Comparison of ENCODE assay signal across 11 cellular contexts in the genomic region with DNA sequence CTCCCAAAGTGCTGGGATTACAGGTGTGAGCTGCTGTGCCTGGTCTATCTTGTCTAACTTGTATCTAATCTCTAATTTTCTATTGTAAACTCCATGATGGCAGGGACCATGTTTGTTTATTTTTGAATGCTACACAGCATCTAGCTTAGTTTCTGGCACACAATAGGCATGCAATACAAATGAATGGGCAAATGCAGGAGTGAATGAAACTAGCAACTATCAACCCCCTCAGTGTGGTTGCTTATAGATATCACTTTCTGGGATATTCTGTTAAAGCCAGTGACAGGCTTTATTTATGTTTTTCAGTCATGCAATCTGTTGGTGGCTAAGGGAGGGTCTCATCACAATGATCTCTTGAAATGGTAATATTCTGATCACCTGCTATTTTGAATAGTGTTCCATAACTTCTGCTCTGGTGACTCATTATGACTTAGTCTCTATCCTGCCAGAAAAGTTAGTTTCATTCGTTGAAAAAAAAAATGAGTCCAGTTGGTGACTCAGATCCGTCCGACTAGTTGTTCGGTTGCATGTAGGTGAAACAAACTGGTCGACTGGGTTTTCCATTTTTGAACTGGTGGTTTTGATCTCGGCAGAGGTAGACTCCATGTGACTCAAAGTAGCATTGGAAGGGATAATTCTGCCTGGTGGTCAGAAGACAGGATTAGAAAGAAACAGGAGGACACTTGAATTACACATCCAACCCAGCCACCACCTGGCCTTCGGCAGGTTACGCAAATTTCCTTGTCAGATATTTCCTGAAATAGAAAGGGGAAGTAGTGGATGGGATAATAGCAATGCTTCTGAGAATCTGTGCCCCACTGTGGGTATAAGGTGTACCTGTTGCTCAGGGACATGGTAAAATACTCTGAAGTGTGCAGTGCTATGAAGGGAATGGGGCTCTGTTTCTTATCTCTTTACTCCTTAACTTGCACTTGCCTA.
DNase-seq lines count a peak whose midpoint lies in the region; ATAC-seq and TF ChIP-seq lines count a peak whose summit lies in the region.
"Had no signal": no experiment of that assay in that cellular context is flagged by ENCODE, and none has a peak within 500 bp of the region (broad histone marks: within the 10 kb centered on the region; RNA-seq: fewer than 3 reads in every experiment).

No MANE protein-coding gene starts in this region.

- no peak for TF ChIP-seq EP300 in sigmoid colon (IDR thresholded peaks at IDR 0.05)

- intact Hi-C loops in natural killer cell (cut with micrococcal nuclease): no loop called here
- intact Hi-C loops in sigmoid colon (cut with DNase I): no loop called here

- no peaks in the 10 kb centered on the region for H3K27me3 ChIP-seq in sigmoid colon

- TF ChIP-seq CTCF in natural killer cell (IDR thresholded peaks at IDR 0.05) (no peak), sigmoid colon (IDR thresholded peaks at IDR 0.05) (no peak)

- peaks cover 14 to 15% of the 10 kb centered on the region in 2 donors for H3K27me3 Mint-ChIP-seq in natural killer cell treated with Interleukin-12 subunit alpha and Interleukin-12 subunit beta and Interleukin-15 and Interleukin-18, amount 100 ng/mL, for 72 hours
- peaks cover 16 to 18% of the 10 kb centered on the region in 2 donors for H3K27me3 Mint-ChIP-seq in natural killer cell (ENCODE audit: low read depth in 2 of 2)
- peaks cover 6% of the 10 kb centered on the region for H3K27me3 Mint-ChIP-seq in activated CD8-positive, alpha-beta memory T cell treated with anti-CD3 and anti-CD28 coated beads, Interleukin-2, amount 10 ng/mL, durations not matched to agents 7 days and 5 days
- H3K27me3 Mint-ChIP-seq in stimulated activated naive CD8-positive, alpha-beta T cell treated with anti-CD3 and anti-CD28 coated beads, Interleukin-15, amount 100 ng/mL, for 72 hours: peaks cover 8% of the 10 kb centered on the region

- no peak overlapping the region for H3K27ac Mint-ChIP-seq in natural killer cell treated with Interleukin-12 subunit alpha and Interleukin-12 subunit beta and Interleukin-15 and Interleukin-18, amount 100 ng/mL, for 72 hours
- H3K27ac Mint-ChIP-seq in natural killer cell: no peak overlapping the region
- peak overlapping the region; percentile 84 for H3K27ac Mint-ChIP-seq in activated CD8-positive, alpha-beta memory T cell treated with anti-CD3 and anti-CD28 coated beads, Interleukin-2, amount 10 ng/mL, durations not matched to agents 7 days and 5 days
- H3K27ac Mint-ChIP-seq in stimulated activated naive CD8-positive, alpha-beta T cell treated with anti-CD3 and anti-CD28 coated beads, Interleukin-15, amount 100 ng/mL, for 72 hours: peak overlapping the region in 1 of 2 donors; percentile 59
- H3K27ac Mint-ChIP-seq: activated B cell treated with CpG ODN at 0.5 μM for 24 hours had no signal

- no peaks in the 10 kb centered on the region for H3K9me3 ChIP-seq in sigmoid colon

- WGBS in sigmoid colon, 2 donors: 74 to 81% methylated on average over 8 of the region's 8 CpGs

- peak overlapping the region; percentile 10 for H3K4me3 Mint-ChIP-seq in natural killer cell treated with Interleukin-12 subunit alpha and Interleukin-12 subunit beta and Interleukin-15 and Interleukin-18, amount 100 ng/mL, for 72 hours
- H3K4me3 Mint-ChIP-seq in natural killer cell: no peak overlapping the region
- peak overlapping the region; percentile 39 for H3K4me3 Mint-ChIP-seq in activated CD8-positive, alpha-beta memory T cell treated with anti-CD3 and anti-CD28 coated beads, Interleukin-2, amount 10 ng/mL, durations not matched to agents 7 days and 5 days
- H3K4me3 Mint-ChIP-seq in stimulated activated naive CD8-positive, alpha-beta T cell treated with anti-CD3 and anti-CD28 coated beads, Interleukin-15, amount 100 ng/mL, for 72 hours: peak overlapping the region; percentile 41 to 61
- H3K4me3 Mint-ChIP-seq: activated B cell treated with CpG ODN at 0.5 μM for 24 hours had no signal

- peaks cover 17 to 31% of the 10 kb centered on the region in 2 donors for H3K4me1 Mint-ChIP-seq in natural killer cell treated with Interleukin-12 subunit alpha and Interleukin-12 subunit beta and Interleukin-15 and Interleukin-18, amount 100 ng/mL, for 72 hours (ENCODE audit: low read depth in 2 of 2)
- H3K4me1 Mint-ChIP-seq in natural killer cell: peaks cover 15 to 16% of the 10 kb centered on the region in 2 donors
- H3K4me1 Mint-ChIP-seq in activated CD8-positive, alpha-beta memory T cell treated with anti-CD3 and anti-CD28 coated beads, Interleukin-2, amount 10 ng/mL, durations not matched to agents 7 days and 5 days: peaks cover 47% of the 10 kb centered on the region
- H3K4me1 Mint-ChIP-seq in stimulated activated naive CD8-positive, alpha-beta T cell treated with anti-CD3 and anti-CD28 coated beads, Interleukin-15, amount 100 ng/mL, for 72 hours: peaks cover 46% of the 10 kb centered on the region

- H3K4me3 ChIP-seq in sigmoid colon: no peak overlapping the region

- H3K27ac ChIP-seq in sigmoid colon: no peak overlapping the region
- H3K27ac ChIP-seq: C4-2B had no signal

- no peaks in the 10 kb centered on the region for H3K4me1 ChIP-seq in sigmoid colon

- peak; percentile 61 to 76 for ATAC-seq in natural killer cell treated with Interleukin-12 subunit alpha and Interleukin-12 subunit beta and Interleukin-15 and Interleukin-18, amount 100 ng/mL, for 72 hours
- ATAC-seq in natural killer cell (no peak), HG03432 (IDR thresholded peaks at IDR 0.05; ENCODE audit: unreplicated experiment) (peak; percentile 72)
- ATAC-seq in activated CD8-positive, alpha-beta memory T cell treated with anti-CD3 and anti-CD28 coated beads, Interleukin-2, amount 10 ng/mL, durations not matched to agents 7 days and 5 days: peak; percentile 74
- ATAC-seq in stimulated activated naive CD8-positive, alpha-beta T cell treated with anti-CD3 and anti-CD28 coated beads, Interleukin-15, amount 100 ng/mL, for 72 hours: peak; percentile 89
- ATAC-seq: naive thymus-derived CD4-positive, alpha-beta T cell had no signal

- no peak for TF ChIP-seq POLR2A in sigmoid colon (IDR thresholded peaks at IDR 0.05)

- H3K9me3 Mint-ChIP-seq in natural killer cell treated with Interleukin-12 subunit alpha and Interleukin-12 subunit beta and Interleukin-15 and Interleukin-18, amount 100 ng/mL, for 72 hours: no peaks in the 10 kb centered on the region
- H3K9me3 Mint-ChIP-seq in natural killer cell: no peaks in the 10 kb centered on the region
- H3K9me3 Mint-ChIP-seq in activated CD8-positive, alpha-beta memory T cell treated with anti-CD3 and anti-CD28 coated beads, Interleukin-2, amount 10 ng/mL, durations not matched to agents 7 days and 5 days (ENCODE audit: low read depth): no peaks in the 10 kb centered on the region
- no peaks in the 10 kb centered on the region for H3K9me3 Mint-ChIP-seq in stimulated activated naive CD8-positive, alpha-beta T cell treated with anti-CD3 and anti-CD28 coated beads, Interleukin-15, amount 100 ng/mL, for 72 hours
- H3K9me3 Mint-ChIP-seq: activated B cell treated with CpG ODN at 0.5 μM for 24 hours had no signal

- DNase-seq in natural killer cell treated with Interleukin-12 subunit alpha and Interleukin-12 subunit beta and Interleukin-15 and Interleukin-18, amount 100 ng/mL, for 72 hours (ENCODE audit: low spot score): no peak
- DNase-seq in natural killer cell: no peak
- DNase-seq in activated CD8-positive, alpha-beta memory T cell treated with anti-CD3 and anti-CD28 coated beads, Interleukin-2, amount 10 ng/mL, durations not matched to agents 7 days and 5 days: peak; percentile 76
- DNase-seq in stimulated activated naive CD8-positive, alpha-beta T cell treated with anti-CD3 and anti-CD28 coated beads, Interleukin-15, amount 100 ng/mL, for 72 hours: peak; percentile 52 to 79
- no peak for DNase-seq in iPS-NIHi7 (ENCODE audit: extremely low spot score)
- DNase-seq in sigmoid colon: no peak
- DNase-seq in NCI-H524 treated with DMSO at 0.1 percent for 48 hours (lab: John Stamatoyannopoulos, UW): no peak
- DNase-seq: activated B cell treated with CpG ODN at 0.5 μM for 24 hours had no signal

- CTCF ChIA-PET in activated CD8-positive, alpha-beta memory T cell treated with anti-CD3 and anti-CD28 coated beads, Interleukin-2, amount 10 ng/mL, durations not matched to agents 7 days and 5 days (lab: Charles Lee): interaction anchor here (1.1 kb wide), 2 partner anchors 11 to 201 kb away, joined by 3 read pairs; no protein-coding TSS in a partner anchor

- H3K36me3 ChIP-seq in sigmoid colon: no peaks in the 10 kb centered on the region

- H3K36me3 Mint-ChIP-seq in natural killer cell treated with Interleukin-12 subunit alpha and Interleukin-12 subunit beta and Interleukin-15 and Interleukin-18, amount 100 ng/mL, for 72 hours: peaks cover 5% of the 10 kb centered on the region
- no peaks in the 10 kb centered on the region for H3K36me3 Mint-ChIP-seq in natural killer cell
- peaks cover 22% of the 10 kb centered on the region for H3K36me3 Mint-ChIP-seq in activated CD8-positive, alpha-beta memory T cell treated with anti-CD3 and anti-CD28 coated beads, Interleukin-2, amount 10 ng/mL, durations not matched to agents 7 days and 5 days

Comparison
In these comparisons a context has a peak if more than half of its experiments do, and no peak if none do; other contexts are left out.
1. ATAC-seq: peak in natural killer cell treated with Interleukin-12 subunit alpha and Interleukin-12 subunit beta and Interleukin-15 and Interleukin-18, amount 100 ng/mL, for 72 hours (2 of 2), HG03432 (single experiment), activated CD8-positive, alpha-beta memory T cell treated with anti-CD3 and anti-CD28 coated beads, Interleukin-2, amount 10 ng/mL, durations not matched to agents 7 days and 5 days (single experiment) and stimulated activated naive CD8-positive, alpha-beta T cell treated with anti-CD3 and anti-CD28 coated beads, Interleukin-15, amount 100 ng/mL, for 72 hours (single experiment); none in natural killer cell (0 of 3).
2. DNase-seq: peak in activated CD8-positive, alpha-beta memory T cell treated with anti-CD3 and anti-CD28 coated beads, Interleukin-2, amount 10 ng/mL, durations not matched to agents 7 days and 5 days (single experiment) and stimulated activated naive CD8-positive, alpha-beta T cell treated with anti-CD3 and anti-CD28 coated beads, Interleukin-15, amount 100 ng/mL, for 72 hours (2 of 2); none in natural killer cell treated with Interleukin-12 subunit alpha and Interleukin-12 subunit beta and Interleukin-15 and Interleukin-18, amount 100 ng/mL, for 72 hours (single experiment), natural killer cell (single experiment), iPS-NIHi7 (single experiment), sigmoid colon (single experiment) and NCI-H524 treated with DMSO at 0.1 percent for 48 hours (single experiment).